20 cellular contexts compared by ENCODE assay signal in genomic region chr9:137312852-137313325, GRCh38. TPM values are rescaled to one million over a fixed set of nuclear protein-coding genes. Genes with fewer than 3 reads are reported as not detected.
DNase-seq lines count a peak whose midpoint lies in the region; ATAC-seq and TF ChIP-seq lines count a peak whose summit lies in the region.
"Had no signal": no experiment of that assay in that cellular context is flagged by ENCODE, and none has a peak within 500 bp of the region (broad histone marks: within the 10 kb centered on the region; RNA-seq: fewer than 3 reads in every experiment).

No MANE protein-coding gene starts in this region.

- peaks cover 2% of the 10 kb centered on the region for H3K27me3 Mint-ChIP-seq in neural progenitor cell (ENCODE audit: insufficient read depth, low read depth)
- H3K27me3 Mint-ChIP-seq in activated naive CD4-positive, alpha-beta T cell treated with anti-CD3 and anti-CD28 coated beads, Interleukin-2, amount 10 ng/mL, durations not matched to agents 7 days and 5 days = peaks cover 46% of the 10 kb centered on the region
- H3K27me3 Mint-ChIP-seq: activated naive CD8-positive, alpha-beta T cell treated with anti-CD3 and anti-CD28 coated beads, Interleukin-2, amount 10 ng/mL, durations not matched to agents 7 days and 5 days; progenitor cell of endocrine pancreas had no signal

- ATAC-seq in GM21786 (IDR thresholded peaks at IDR 0.05; ENCODE audit: unreplicated experiment) = no peak
- ATAC-seq: activated T-cell treated with anti-CD3 and anti-CD28 coated beads, Interleukin-2, amount 50 U/mL, for 4 hours; naive thymus-derived CD4-positive, alpha-beta T cell had no signal

- H2AFZ ChIP-seq in neural progenitor cell (replicated peaks) = no peak overlapping the region

- no peaks in the 10 kb centered on the region for H3K9me3 Mint-ChIP-seq in neural progenitor cell
- H3K9me3 Mint-ChIP-seq in activated naive CD4-positive, alpha-beta T cell treated with anti-CD3 and anti-CD28 coated beads, Interleukin-2, amount 10 ng/mL, durations not matched to agents 7 days and 5 days = no peaks in the 10 kb centered on the region
- H3K9me3 Mint-ChIP-seq: activated naive CD8-positive, alpha-beta T cell treated with anti-CD3 and anti-CD28 coated beads, Interleukin-2, amount 10 ng/mL, durations not matched to agents 7 days and 5 days; activated T-cell treated with anti-CD3 and anti-CD28 coated beads, Interleukin-2, amount 50 U/mL, for 4 hours; IgD-negative memory B cell; immature natural killer cell; naive thymus-derived CD4-positive, alpha-beta T cell had no signal

- H3K27me3 ChIP-seq in neural progenitor cell = no peaks in the 10 kb centered on the region

- no peaks in the 10 kb centered on the region for H3K36me3 Mint-ChIP-seq in neural progenitor cell
- no peaks in the 10 kb centered on the region for H3K36me3 Mint-ChIP-seq in activated naive CD4-positive, alpha-beta T cell treated with anti-CD3 and anti-CD28 coated beads, Interleukin-2, amount 10 ng/mL, durations not matched to agents 7 days and 5 days
- H3K36me3 Mint-ChIP-seq: activated naive CD8-positive, alpha-beta T cell treated with anti-CD3 and anti-CD28 coated beads, Interleukin-2, amount 10 ng/mL, durations not matched to agents 7 days and 5 days; IgD-negative memory B cell; immature natural killer cell; naive thymus-derived CD4-positive, alpha-beta T cell had no signal

- H3K9me3 ChIP-seq in neural progenitor cell (ENCODE audit: low read depth) = no peaks in the 10 kb centered on the region
- H3K9me3 ChIP-seq: esophagus muscularis mucosa had no signal

- H3K79me2 ChIP-seq in neural progenitor cell (ENCODE audit: low read depth) = no peaks in the 10 kb centered on the region

- H3K4me1 Mint-ChIP-seq in neural progenitor cell = peaks cover 26% of the 10 kb centered on the region
- no peaks in the 10 kb centered on the region for H3K4me1 Mint-ChIP-seq in activated naive CD4-positive, alpha-beta T cell treated with anti-CD3 and anti-CD28 coated beads, Interleukin-2, amount 10 ng/mL, durations not matched to agents 7 days and 5 days
- H3K4me1 Mint-ChIP-seq: IgD-negative memory B cell, immature natural killer cell had no signal

- H3F3A ChIP-seq in neural progenitor cell (ENCODE audit: low read depth) = peaks cover 21% of the 10 kb centered on the region

- no peak overlapping the region for H3K27ac Mint-ChIP-seq in neural progenitor cell
- no peak overlapping the region for H3K27ac Mint-ChIP-seq in activated naive CD4-positive, alpha-beta T cell treated with anti-CD3 and anti-CD28 coated beads, Interleukin-2, amount 10 ng/mL, durations not matched to agents 7 days and 5 days
- H3K27ac Mint-ChIP-seq: activated naive CD8-positive, alpha-beta T cell treated with anti-CD3 and anti-CD28 coated beads, Interleukin-2, amount 10 ng/mL, durations not matched to agents 7 days and 5 days; IgD-negative memory B cell; immature natural killer cell; naive thymus-derived CD4-positive, alpha-beta T cell; progenitor cell of endocrine pancreas had no signal

- no peaks in the 10 kb centered on the region for H3K36me3 ChIP-seq in neural progenitor cell
- H3K36me3 ChIP-seq: esophagus muscularis mucosa had no signal

- no peak overlapping the region for H3K4me2 ChIP-seq in neural progenitor cell

- CTCF ChIA-PET in activated naive CD4-positive, alpha-beta T cell treated with anti-CD3 and anti-CD28 coated beads, Interleukin-2, amount 10 ng/mL, durations not matched to agents 7 days and 5 days (lab: Charles Lee) = no interaction called here

- H3K27ac ChIP-seq in 22Rv1 (0 out of 2 replicates have a peak overlapping the region, but pooled peaks have one; percentile 25), cingulate gyrus (ENCODE audit: low read depth, low read length) (peak overlapping the region; percentile 10), neural progenitor cell (no peak overlapping the region)
- H3K27ac ChIP-seq: esophagus muscularis mucosa, SK-N-MC had no signal

- H3K4me1 ChIP-seq in neural progenitor cell = peaks cover 34% of the 10 kb centered on the region

- DNase-seq in GM03348 (ENCODE audit: low spot score) (peak; percentile 7), neural progenitor cell (ENCODE audit: low spot score) (peak; percentile 1), NCI-H187 treated with DMSO at 0.1 percent for 48 hours (lab: John Stamatoyannopoulos, UW) (no peak), NCI-H1092 (lab: John Stamatoyannopoulos, UW) (no peak)
- no peak for DNase-seq in activated naive CD4-positive, alpha-beta T cell treated with anti-CD3 and anti-CD28 coated beads, Interleukin-2, amount 10 ng/mL, durations not matched to agents 7 days and 5 days
- DNase-seq: activated CD4-positive, alpha-beta T cell treated with anti-CD3 and anti-CD28 coated beads, Interleukin-2, amount 50 U/mL, for 4 hours; activated T-cell treated with anti-CD3 and anti-CD28 coated beads, Interleukin-2, amount 50 U/mL, for 4 hours; immature natural killer cell; naive thymus-derived CD4-positive, alpha-beta T cell; NCI-H1930; NCI-H510A treated with DMSO at 0.1 percent for 48 hours; stimulated activated naive CD4-positive, alpha-beta T cell had no signal

- no peak overlapping the region for H3K4me3 Mint-ChIP-seq in neural progenitor cell
- H3K4me3 Mint-ChIP-seq in activated naive CD4-positive, alpha-beta T cell treated with anti-CD3 and anti-CD28 coated beads, Interleukin-2, amount 10 ng/mL, durations not matched to agents 7 days and 5 days = no peak overlapping the region
- H3K4me3 Mint-ChIP-seq: activated naive CD8-positive, alpha-beta T cell treated with anti-CD3 and anti-CD28 coated beads, Interleukin-2, amount 10 ng/mL, durations not matched to agents 7 days and 5 days; activated T-cell treated with anti-CD3 and anti-CD28 coated beads, Interleukin-2, amount 50 U/mL, for 4 hours; IgD-negative memory B cell; immature natural killer cell had no signal

- H3K9ac ChIP-seq in neural progenitor cell = no peak overlapping the region

- H4K20me1 ChIP-seq in neural progenitor cell (ENCODE audit: low read depth) = no peaks in the 10 kb centered on the region

- TF ChIP-seq CTCF in 22Rv1 (IDR thresholded peaks at IDR 0.05) = no peak
- TF ChIP-seq CTCF in neural progenitor cell (IDR thresholded peaks at IDR 0.05) = no peak

- no peak overlapping the region for H3K4me3 ChIP-seq in neural progenitor cell
- H3K4me3 ChIP-seq: esophagus muscularis mucosa, SK-N-MC had no signal

RNA-seq across cellular contexts. Expression of gene NRARP, which starts 10.8 kb away (rescaled TPM):
- total RNA-seq in neural progenitor cell (ENCODE audit: low replicate concordance) = 20.7 and 25.2 TPM in 2 replicates

RNA-seq across cellular contexts. Expression of gene TOR4A, which starts 35.4 kb away (rescaled TPM):
- 0.39 and 2.8 TPM in 2 replicates for total RNA-seq in neural progenitor cell (ENCODE audit: low replicate concordance)

RNA-seq across cellular contexts. Expression of gene NELFB, which starts 57.8 kb away (rescaled TPM):
- total RNA-seq in neural progenitor cell (ENCODE audit: low replicate concordance) = 35.2 and 76.1 TPM in 2 replicates

Comparison
In these comparisons a context has a peak if more than half of its experiments do, and no peak if none do; other contexts are left out.
1. DNase-seq: peak in GM03348 (single experiment) and neural progenitor cell (single experiment); none in NCI-H187 treated with DMSO at 0.1 percent for 48 hours (single experiment), activated naive CD4-positive, alpha-beta T cell treated with anti-CD3 and anti-CD28 coated beads, Interleukin-2, amount 10 ng/mL, durations not matched to agents 7 days and 5 days (single experiment) and NCI-H1092 (single experiment).